Comparison of ENCODE assay signal across 1 cellular context in the genomic region with DNA sequence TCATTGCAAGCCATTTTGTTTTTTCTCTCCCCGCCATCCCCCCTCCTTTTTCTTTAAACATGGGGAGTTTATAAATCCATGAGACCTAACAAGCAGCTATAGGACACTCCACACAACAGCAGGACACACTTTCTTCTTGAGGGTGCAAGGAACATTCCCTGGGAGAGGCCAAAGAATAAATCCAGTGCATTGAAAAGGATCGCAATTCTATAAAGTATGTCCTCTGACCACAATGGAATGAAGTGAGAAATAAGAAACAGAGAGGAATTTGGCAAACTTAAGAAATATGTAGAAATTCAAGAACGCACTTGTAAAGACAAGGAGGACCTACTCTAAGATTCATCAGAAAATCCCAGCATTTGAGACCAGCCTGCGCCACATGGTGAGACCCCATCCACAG.
TF ChIP-seq lines count a peak whose summit lies in the region.

No MANE protein-coding gene starts in this region.

TF ChIP-seq in GM23338, 12 proteins besides CTCF, POLR2A, EP300 and RAD21:
- TF ChIP-seq CREB1 (CRISPR knock-in tag; IDR thresholded peaks at IDR 0.05; ENCODE audit: low read depth) (no peak), ZNF114 (CRISPR knock-in tag; IDR thresholded peaks at IDR 0.05) (no peak), EZH2 (IDR thresholded peaks at IDR 0.05; ENCODE audit: low read depth, unreplicated experiment) (no peak), POLR2AphosphoS5 (IDR thresholded peaks at IDR 0.05; ENCODE audit: low read depth) (no peak), NANOG (IDR thresholded peaks at IDR 0.05; ENCODE audit: borderline replicate concordance) (no peak), STAT1 (IDR thresholded peaks at IDR 0.05; ENCODE audit: unreplicated experiment) (no peak), JUNB (IDR thresholded peaks at IDR 0.05; ENCODE audit: unreplicated experiment) (no peak), ZNF331 (CRISPR knock-in tag; IDR thresholded peaks at IDR 0.05; ENCODE audit: low read depth) (no peak), EZH2phosphoT487 (IDR thresholded peaks at IDR 0.05; ENCODE audit: unreplicated experiment) (no peak)
- TF ChIP-seq, protein P1, sequence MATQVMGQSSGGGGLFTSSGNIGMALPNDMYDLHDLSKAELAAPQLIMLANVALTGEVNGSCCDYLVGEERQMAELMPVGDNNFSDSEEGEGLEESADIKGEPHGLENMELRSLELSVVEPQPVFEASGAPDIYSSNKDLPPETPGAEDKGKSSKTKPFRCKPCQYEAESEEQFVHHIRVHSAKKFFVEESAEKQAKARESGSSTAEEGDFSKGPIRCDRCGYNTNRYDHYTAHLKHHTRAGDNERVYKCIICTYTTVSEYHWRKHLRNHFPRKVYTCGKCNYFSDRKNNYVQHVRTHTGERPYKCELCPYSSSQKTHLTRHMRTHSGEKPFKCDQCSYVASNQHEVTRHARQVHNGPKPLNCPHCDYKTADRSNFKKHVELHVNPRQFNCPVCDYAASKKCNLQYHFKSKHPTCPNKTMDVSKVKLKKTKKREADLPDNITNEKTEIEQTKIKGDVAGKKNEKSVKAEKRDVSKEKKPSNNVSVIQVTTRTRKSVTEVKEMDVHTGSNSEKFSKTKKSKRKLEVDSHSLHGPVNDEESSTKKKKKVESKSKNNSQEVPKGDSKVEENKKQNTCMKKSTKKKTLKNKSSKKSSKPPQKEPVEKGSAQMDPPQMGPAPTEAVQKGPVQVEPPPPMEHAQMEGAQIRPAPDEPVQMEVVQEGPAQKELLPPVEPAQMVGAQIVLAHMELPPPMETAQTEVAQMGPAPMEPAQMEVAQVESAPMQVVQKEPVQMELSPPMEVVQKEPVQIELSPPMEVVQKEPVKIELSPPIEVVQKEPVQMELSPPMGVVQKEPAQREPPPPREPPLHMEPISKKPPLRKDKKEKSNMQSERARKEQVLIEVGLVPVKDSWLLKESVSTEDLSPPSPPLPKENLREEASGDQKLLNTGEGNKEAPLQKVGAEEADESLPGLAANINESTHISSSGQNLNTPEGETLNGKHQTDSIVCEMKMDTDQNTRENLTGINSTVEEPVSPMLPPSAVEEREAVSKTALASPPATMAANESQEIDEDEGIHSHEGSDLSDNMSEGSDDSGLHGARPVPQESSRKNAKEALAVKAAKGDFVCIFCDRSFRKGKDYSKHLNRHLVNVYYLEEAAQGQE (IDR thresholded peaks at IDR 0.05; ENCODE audit: unreplicated experiment): no peak
- TF ChIP-seq, protein P2, sequence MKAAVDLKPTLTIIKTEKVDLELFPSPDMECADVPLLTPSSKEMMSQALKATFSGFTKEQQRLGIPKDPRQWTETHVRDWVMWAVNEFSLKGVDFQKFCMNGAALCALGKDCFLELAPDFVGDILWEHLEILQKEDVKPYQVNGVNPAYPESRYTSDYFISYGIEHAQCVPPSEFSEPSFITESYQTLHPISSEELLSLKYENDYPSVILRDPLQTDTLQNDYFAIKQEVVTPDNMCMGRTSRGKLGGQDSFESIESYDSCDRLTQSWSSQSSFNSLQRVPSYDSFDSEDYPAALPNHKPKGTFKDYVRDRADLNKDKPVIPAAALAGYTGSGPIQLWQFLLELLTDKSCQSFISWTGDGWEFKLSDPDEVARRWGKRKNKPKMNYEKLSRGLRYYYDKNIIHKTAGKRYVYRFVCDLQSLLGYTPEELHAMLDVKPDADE (IDR thresholded peaks at IDR 0.05): no peak
- TF ChIP-seq, protein P3, sequence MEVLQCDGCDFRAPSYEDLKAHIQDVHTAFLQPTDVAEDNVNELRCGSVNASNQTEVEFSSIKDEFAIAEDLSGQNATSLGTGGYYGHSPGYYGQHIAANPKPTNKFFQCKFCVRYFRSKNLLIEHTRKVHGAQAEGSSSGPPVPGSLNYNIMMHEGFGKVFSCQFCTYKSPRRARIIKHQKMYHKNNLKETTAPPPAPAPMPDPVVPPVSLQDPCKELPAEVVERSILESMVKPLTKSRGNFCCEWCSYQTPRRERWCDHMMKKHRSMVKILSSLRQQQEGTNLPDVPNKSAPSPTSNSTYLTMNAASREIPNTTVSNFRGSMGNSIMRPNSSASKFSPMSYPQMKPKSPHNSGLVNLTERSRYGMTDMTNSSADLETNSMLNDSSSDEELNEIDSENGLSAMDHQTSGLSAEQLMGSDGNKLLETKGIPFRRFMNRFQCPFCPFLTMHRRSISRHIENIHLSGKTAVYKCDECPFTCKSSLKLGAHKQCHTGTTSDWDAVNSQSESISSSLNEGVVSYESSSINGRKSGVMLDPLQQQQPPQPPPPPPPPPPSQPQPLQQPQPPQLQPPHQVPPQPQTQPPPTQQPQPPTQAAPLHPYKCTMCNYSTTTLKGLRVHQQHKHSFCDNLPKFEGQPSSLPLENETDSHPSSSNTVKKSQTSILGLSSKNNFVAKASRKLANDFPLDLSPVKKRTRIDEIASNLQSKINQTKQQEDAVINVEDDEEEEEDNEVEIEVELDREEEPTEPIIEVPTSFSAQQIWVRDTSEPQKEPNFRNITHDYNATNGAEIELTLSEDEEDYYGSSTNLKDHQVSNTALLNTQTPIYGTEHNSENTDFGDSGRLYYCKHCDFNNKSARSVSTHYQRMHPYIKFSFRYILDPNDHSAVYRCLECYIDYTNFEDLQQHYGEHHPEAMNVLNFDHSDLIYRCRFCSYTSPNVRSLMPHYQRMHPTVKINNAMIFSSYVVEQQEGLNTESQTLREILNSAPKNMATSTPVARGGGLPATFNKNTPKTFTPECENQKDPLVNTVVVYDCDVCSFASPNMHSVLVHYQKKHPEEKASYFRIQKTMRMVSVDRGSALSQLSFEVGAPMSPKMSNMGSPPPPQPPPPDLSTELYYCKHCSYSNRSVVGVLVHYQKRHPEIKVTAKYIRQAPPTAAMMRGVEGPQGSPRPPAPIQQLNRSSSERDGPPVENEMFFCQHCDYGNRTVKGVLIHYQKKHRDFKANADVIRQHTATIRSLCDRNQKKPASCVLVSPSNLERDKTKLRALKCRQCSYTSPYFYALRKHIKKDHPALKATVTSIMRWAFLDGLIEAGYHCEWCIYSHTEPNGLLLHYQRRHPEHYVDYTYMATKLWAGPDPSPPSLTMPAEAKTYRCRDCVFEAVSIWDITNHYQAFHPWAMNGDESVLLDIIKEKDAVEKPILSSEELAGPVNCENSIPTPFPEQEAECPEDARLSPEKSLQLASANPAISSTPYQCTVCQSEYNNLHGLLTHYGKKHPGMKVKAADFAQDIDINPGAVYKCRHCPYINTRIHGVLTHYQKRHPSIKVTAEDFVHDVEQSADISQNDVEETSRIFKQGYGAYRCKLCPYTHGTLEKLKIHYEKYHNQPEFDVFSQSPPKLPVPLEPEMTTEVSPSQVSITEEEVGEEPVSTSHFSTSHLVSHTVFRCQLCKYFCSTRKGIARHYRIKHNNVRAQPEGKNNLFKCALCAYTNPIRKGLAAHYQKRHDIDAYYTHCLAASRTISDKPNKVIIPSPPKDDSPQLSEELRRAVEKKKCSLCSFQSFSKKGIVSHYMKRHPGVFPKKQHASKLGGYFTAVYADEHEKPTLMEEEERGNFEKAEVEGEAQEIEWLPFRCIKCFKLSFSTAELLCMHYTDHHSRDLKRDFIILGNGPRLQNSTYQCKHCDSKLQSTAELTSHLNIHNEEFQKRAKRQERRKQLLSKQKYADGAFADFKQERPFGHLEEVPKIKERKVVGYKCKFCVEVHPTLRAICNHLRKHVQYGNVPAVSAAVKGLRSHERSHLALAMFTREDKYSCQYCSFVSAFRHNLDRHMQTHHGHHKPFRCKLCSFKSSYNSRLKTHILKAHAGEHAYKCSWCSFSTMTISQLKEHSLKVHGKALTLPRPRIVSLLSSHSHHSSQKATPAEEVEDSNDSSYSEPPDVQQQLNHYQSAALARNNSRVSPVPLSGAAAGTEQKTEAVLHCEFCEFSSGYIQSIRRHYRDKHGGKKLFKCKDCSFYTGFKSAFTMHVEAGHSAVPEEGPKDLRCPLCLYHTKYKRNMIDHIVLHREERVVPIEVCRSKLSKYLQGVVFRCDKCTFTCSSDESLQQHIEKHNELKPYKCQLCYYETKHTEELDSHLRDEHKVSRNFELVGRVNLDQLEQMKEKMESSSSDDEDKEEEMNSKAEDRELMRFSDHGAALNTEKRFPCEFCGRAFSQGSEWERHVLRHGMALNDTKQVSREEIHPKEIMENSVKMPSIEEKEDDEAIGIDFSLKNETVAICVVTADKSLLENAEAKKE (CRISPR knock-in tag; IDR thresholded peaks at IDR 0.05): no peak
